21 cellular contexts compared by ENCODE assay signal in the genomic region with DNA sequence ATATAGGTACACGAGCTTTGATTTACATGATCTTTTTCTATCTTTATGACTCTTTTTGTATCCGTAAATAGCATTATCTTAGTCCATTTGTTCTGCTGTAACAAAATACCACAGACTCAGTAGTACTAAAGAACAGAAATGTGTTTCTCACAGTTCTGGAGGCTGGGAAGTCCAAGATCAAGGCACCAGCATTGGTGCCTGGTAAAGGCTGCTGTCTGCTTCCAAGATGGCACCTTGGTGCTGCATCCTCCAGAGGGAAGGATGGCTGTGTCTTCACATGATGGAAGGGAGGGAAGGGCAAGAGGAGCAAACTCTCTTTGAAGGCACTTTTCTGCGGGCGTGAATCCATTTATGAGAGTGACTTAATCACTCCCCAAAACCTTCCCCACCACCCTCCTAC. TPM values are rescaled to one million over a fixed set of nuclear protein-coding genes. Genes with fewer than 3 reads are reported as not detected.
DNase-seq lines count a peak whose midpoint lies in the region; ATAC-seq and TF ChIP-seq lines count a peak whose summit lies in the region.
"Had no signal": no experiment of that assay in that cellular context is flagged by ENCODE, and none has a peak within 500 bp of the region (broad histone marks: within the 10 kb centered on the region; RNA-seq: fewer than 3 reads in every experiment).

No MANE protein-coding gene starts in this region.

- no peak overlapping the region for H3K23ac ChIP-seq in H9 (ENCODE audit: insufficient read length, low read depth, low read length)

- TF ChIP-seq CTCF in Calu3 (IDR thresholded peaks at IDR 0.05; ENCODE audit: unreplicated experiment), result no peak
- no peak for TF ChIP-seq CTCF in H9 (conservative IDR thresholded peaks at IDR 0.05)
- no peak for TF ChIP-seq CTCF in neural crest cell (conservative IDR thresholded peaks at IDR 0.05)

- no peak overlapping the region for H4K91ac ChIP-seq in H9 (ENCODE audit: insufficient read length, low read depth, low read length)

- H4K5ac ChIP-seq in H9 (ENCODE audit: insufficient read length, low read depth, low read length), result no peak overlapping the region

- no peaks in the 10 kb centered on the region for H3K79me1 ChIP-seq in H9 (ENCODE audit: insufficient read depth, low read depth, low read length, poor library complexity, severe bottlenecking)

- no peak overlapping the region for H2BK5ac ChIP-seq in H9 (ENCODE audit: insufficient read length, low read length)

- no peaks in the 10 kb centered on the region for H3K27me3 Mint-ChIP-seq in activated T-cell treated with anti-CD3 and anti-CD28 coated beads, Interleukin-2, amount 50 U/mL, for 24 hours
- H3K27me3 Mint-ChIP-seq in Calu3 (ENCODE audit: unreplicated experiment), result no peaks in the 10 kb centered on the region
- H3K27me3 Mint-ChIP-seq in H9 (ENCODE audit: low read depth), result no peaks in the 10 kb centered on the region
- H3K27me3 Mint-ChIP-seq in neural crest cell (ENCODE audit: low read depth), result no peaks in the 10 kb centered on the region
- H3K27me3 Mint-ChIP-seq: CD4-positive, alpha-beta T cell; CD8-positive, alpha-beta memory T cell had no signal

- no peak overlapping the region for H3K56ac ChIP-seq in H9 (ENCODE audit: insufficient read length, low read depth, low read length)

- peaks cover 93% of the 10 kb centered on the region for H3K36me3 Mint-ChIP-seq in activated T-cell treated with anti-CD3 and anti-CD28 coated beads, Interleukin-2, amount 50 U/mL, for 24 hours (ENCODE audit: low read depth)
- H3K36me3 Mint-ChIP-seq in Calu3 (ENCODE audit: insufficient read depth, unreplicated experiment), result peaks cover 25% of the 10 kb centered on the region
- H3K36me3 Mint-ChIP-seq in H9 (ENCODE audit: insufficient read depth in 1 of 3, low read depth in 3 of 3), result peaks cover 48 to 91% (median 82%) of the 10 kb centered on the region in 3 experiments
- peaks cover 51% of the 10 kb centered on the region for H3K36me3 Mint-ChIP-seq in neural crest cell (ENCODE audit: low read depth)

- no peak for ATAC-seq in HG03039 (IDR thresholded peaks at IDR 0.05; ENCODE audit: unreplicated experiment)
- ATAC-seq: A549, GM23338 had no signal

- no TSS peak for BruUV-seq in Calu3 (replicated peaks; lab: Mats Ljungman, UMichigan)

- H2BK15ac ChIP-seq in H9 (ENCODE audit: low read depth, low read length), result no peak overlapping the region

- H4K8ac ChIP-seq in H9 (replicated peaks; ENCODE audit: insufficient read length, low read depth, low read length), result no peak overlapping the region

- H3K18ac ChIP-seq in H9 (ENCODE audit: insufficient read length, low read depth, low read length), result no peak overlapping the region

- H3K27ac ChIP-seq in H9 (ENCODE audit: insufficient read length, low read depth, low read length), result no peak overlapping the region
- H3K27ac ChIP-seq: A549; BLaER1 treated with 17β-estradiol and CSF1 and Interleukin-3, amounts not matched to agents 10 nM and 100 nM had no signal

- no peaks in the 10 kb centered on the region for H4K20me1 ChIP-seq in H9 (ENCODE audit: control insufficient read depth, insufficient read depth, insufficient read length)
- H4K20me1 ChIP-seq: BLaER1 treated with 17β-estradiol and CSF1 and Interleukin-3, amounts not matched to agents 10 nM and 100 nM had no signal

- H3K4me1 Mint-ChIP-seq in activated T-cell treated with anti-CD3 and anti-CD28 coated beads, Interleukin-2, amount 50 U/mL, for 24 hours (ENCODE audit: low read depth), result peaks cover 22% of the 10 kb centered on the region
- H3K4me1 Mint-ChIP-seq in Calu3 (ENCODE audit: low read depth, unreplicated experiment) (no peaks in the 10 kb centered on the region), H9 (no peaks in the 10 kb centered on the region), neural crest cell (no peaks in the 10 kb centered on the region)
- H3K4me1 Mint-ChIP-seq: CD14-positive monocyte, GM23338 had no signal

- H2AFZ ChIP-seq in H9 (ENCODE audit: low read length), result no peak overlapping the region
- H2AFZ ChIP-seq: GM23338 had no signal

- H2BK120ac ChIP-seq in H9 (ENCODE audit: low read depth, low read length, poor library complexity, severe bottlenecking), result no peak overlapping the region

- H3K4ac ChIP-seq in H9 (ENCODE audit: low read depth, low read length), result no peak overlapping the region

- H3K9me3 Mint-ChIP-seq in activated T-cell treated with anti-CD3 and anti-CD28 coated beads, Interleukin-2, amount 50 U/mL, for 24 hours, result peaks cover 11% of the 10 kb centered on the region
- H3K9me3 Mint-ChIP-seq in Calu3 (ENCODE audit: low read depth, unreplicated experiment) (no peaks in the 10 kb centered on the region), H9 (peaks cover 2 to 10% of the 10 kb centered on the region in 2 experiments; a peak in 3 of 5 replicates), neural crest cell (peaks cover 12% of the 10 kb centered on the region)
- H3K9me3 Mint-ChIP-seq: CD4-positive, alpha-beta T cell; GM23338; HFFc6 had no signal

- H2AK5ac ChIP-seq in H9 (ENCODE audit: insufficient read length, low read length), result no peak overlapping the region

- no peak overlapping the region for H2BK12ac ChIP-seq in H9 (ENCODE audit: insufficient read length, low read depth, low read length)

- intact Hi-C loops in Calu3 (cut with micrococcal nuclease; ENCODE audit: unreplicated experiment), result no loop called here

- H3K4me2 ChIP-seq in H9 (ENCODE audit: insufficient read depth, insufficient read length, low read length), result no peak overlapping the region
- H3K4me2 ChIP-seq: A549; BLaER1 treated with 17β-estradiol and CSF1 and Interleukin-3, amounts not matched to agents 10 nM and 100 nM; GM23338 had no signal

- no peak for DNase-seq in activated T-cell treated with anti-CD3 and anti-CD28 coated beads, Interleukin-2, amount 50 U/mL, for 24 hours
- DNase-seq in activated T-cell treated with anti-CD3 and anti-CD28 coated beads for 4 hours (no peak), Calu3 (no peak), H9 (no peak), neural crest cell (ENCODE audit: low read depth, low spot score) (no peak), NCI-H1092 treated with DMSO at 0.1 percent for 48 hours (lab: John Stamatoyannopoulos, UW) (no peak)
- DNase-seq: 8988T; ACHN; AML-193; BE2C; CD4-positive, alpha-beta T cell; CD8-positive, alpha-beta memory T cell; DMS53; DMS79 treated with DMSO at 0.1 percent for 48 hours; HFFc6 had no signal

- no peaks in the 10 kb centered on the region for H3K23me2 ChIP-seq in H9 (ENCODE audit: insufficient read length, low read depth, low read length, poor library complexity, severe bottlenecking)

- H2BK20ac ChIP-seq in H9 (ENCODE audit: low read depth, low read length, poor library complexity, severe bottlenecking), result no peak overlapping the region

- no peak overlapping the region for H3K4me3 Mint-ChIP-seq in activated T-cell treated with anti-CD3 and anti-CD28 coated beads, Interleukin-2, amount 50 U/mL, for 24 hours
- H3K4me3 Mint-ChIP-seq in Calu3 (ENCODE audit: low read depth, unreplicated experiment) (no peak overlapping the region), H9 (no peak overlapping the region), neural crest cell (no peak overlapping the region)
- H3K4me3 Mint-ChIP-seq: CD14-positive monocyte; CD4-positive, alpha-beta T cell; CD8-positive, alpha-beta memory T cell; GM23338; HFFc6 had no signal

- no peaks in the 10 kb centered on the region for H3K4me1 ChIP-seq in H9 (ENCODE audit: insufficient read depth, low read length)
- H3K4me1 ChIP-seq: A549; BE2C; BLaER1 treated with 17β-estradiol and CSF1 and Interleukin-3, amounts not matched to agents 10 nM and 100 nM; HAP-1 had no signal

- H3T11ph ChIP-seq in H9 (ENCODE audit: low read length), result no peak overlapping the region

- WGBS in H9 (ENCODE audit: extremely low coverage, insufficient read length, low lambda C conversion rate), result no CpG with 5 or more reads among the region's 4 CpGs

- no peaks in the 10 kb centered on the region for H3K79me2 ChIP-seq in H9 (ENCODE audit: insufficient read depth, low read length)

- no peak overlapping the region for H3K9ac ChIP-seq in H9 (ENCODE audit: extremely low read depth, insufficient read length, low read length)
- H3K9ac ChIP-seq: BLaER1 treated with 17β-estradiol and CSF1 and Interleukin-3, amounts not matched to agents 10 nM and 100 nM had no signal

- no peaks in the 10 kb centered on the region for H3K27me3 ChIP-seq in H9 (ENCODE audit: insufficient read depth, low read length)
- H3K27me3 ChIP-seq: BE2C; BLaER1 treated with 17β-estradiol and CSF1 and Interleukin-3, amounts not matched to agents 10 nM and 100 nM had no signal

- H3K27ac Mint-ChIP-seq in activated T-cell treated with anti-CD3 and anti-CD28 coated beads, Interleukin-2, amount 50 U/mL, for 24 hours, result peak overlapping the region; percentile 50
- H3K27ac Mint-ChIP-seq in Calu3 (ENCODE audit: unreplicated experiment), result peak overlapping the region; percentile 12
- peak overlapping the region in 2 of 3 experiments; percentile 6 to 49; a peak in 2 of 7 replicates for H3K27ac Mint-ChIP-seq in H9
- H3K27ac Mint-ChIP-seq in neural crest cell (ENCODE audit: unreplicated experiment), result peak overlapping the region; percentile 82
- H3K27ac Mint-ChIP-seq: CD4-positive, alpha-beta T cell; GM23338; HFFc6 had no signal

- CTCF ChIA-PET in Calu3 (lab: Charles Lee), result no interaction called here

- no peaks in the 10 kb centered on the region for H3K9me3 ChIP-seq in H9 (ENCODE audit: control insufficient read depth, low read depth, low read length)
- H3K9me3 ChIP-seq: A549, BE2C, HAP-1 had no signal

- H3K14ac ChIP-seq in H9 (ENCODE audit: insufficient read depth, low read length), result no peak overlapping the region

RNA-seq across cellular contexts. Expression of a gene that starts 36.0 kb away (rescaled TPM):
- total RNA-seq in Calu3 (2022) (60.1 and 63.1 TPM in 2 replicates), H9 (2021) (56.5 and 58.1 TPM in 2 replicates), neural crest cell (49.0 and 50.5 TPM in 2 replicates)

RNA-seq across cellular contexts. Expression of a gene that starts 37.0 kb away (rescaled TPM):
- 39.8 and 40.5 TPM in 2 replicates for total RNA-seq in Calu3 (2022)
- 35.3 and 37.7 TPM in 2 replicates for total RNA-seq in H9 (2021)
- total RNA-seq in neural crest cell, result 30.7 and 35.0 TPM in 2 replicates

Comparison
In these comparisons a context has a peak if more than half of its experiments do, and no peak if none do; other contexts are left out.
1. H3K27ac Mint-ChIP-seq: peak in every context shown above with its lines; median percentile 82 in neural crest cell; 50 in activated T-cell treated with anti-CD3 and anti-CD28 coated beads, Interleukin-2, amount 50 U/mL, for 24 hours; 28 in H9; 12 in Calu3.